Comparison of ENCODE assay signal across 1 cellular context in the genomic region with DNA sequence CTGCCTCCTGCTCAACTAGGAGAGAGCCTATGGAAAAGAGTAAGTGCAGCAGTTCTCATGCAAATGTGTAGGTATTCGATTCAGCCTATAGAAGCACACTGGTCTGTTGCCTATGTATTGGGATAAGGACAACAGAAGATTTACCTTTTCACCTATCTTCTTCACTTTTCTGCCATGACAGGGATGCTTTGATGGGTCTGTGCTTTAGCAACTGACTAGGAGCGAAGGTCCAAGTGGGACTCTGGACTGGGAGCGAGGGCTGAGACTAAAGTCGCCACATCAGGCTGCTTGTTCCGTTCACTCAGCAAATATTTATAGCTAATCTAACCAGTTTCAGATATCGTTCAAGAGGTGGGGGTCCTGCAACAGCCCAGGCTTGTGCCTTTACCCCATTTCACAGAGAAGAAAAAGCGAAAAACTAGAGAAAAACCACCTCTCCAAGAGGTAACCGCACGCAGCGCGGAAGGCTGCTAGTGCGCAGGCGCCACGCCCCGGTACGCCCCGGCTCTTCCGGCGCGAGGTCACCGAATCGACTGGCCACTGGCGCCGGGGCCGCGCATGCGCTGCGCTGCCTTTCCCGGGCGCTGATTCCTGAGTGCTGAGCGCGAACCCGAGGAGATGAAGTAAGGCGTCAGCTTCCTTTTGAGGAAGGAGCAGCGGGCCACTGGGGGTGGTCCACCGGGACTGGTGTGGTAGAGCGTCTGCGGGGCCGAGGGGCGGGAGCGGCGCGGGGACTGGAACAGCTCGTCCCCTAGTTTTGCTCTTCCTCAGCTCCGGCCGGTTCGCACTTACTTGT.
A peak's percentile ranks its signal among the peaks of the same experiment; 100 is the strongest.
TF ChIP-seq lines count a peak whose summit lies in the region.

A gene with protein sequence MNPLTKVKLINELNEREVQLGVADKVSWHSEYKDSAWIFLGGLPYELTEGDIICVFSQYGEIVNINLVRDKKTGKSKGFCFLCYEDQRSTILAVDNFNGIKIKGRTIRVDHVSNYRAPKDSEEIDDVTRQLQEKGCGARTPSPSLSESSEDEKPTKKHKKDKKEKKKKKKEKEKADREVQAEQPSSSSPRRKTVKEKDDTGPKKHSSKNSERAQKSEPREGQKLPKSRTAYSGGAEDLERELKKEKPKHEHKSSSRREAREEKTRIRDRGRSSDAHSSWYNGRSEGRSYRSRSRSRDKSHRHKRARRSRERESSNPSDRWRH (plus strand): TSS at position 573 of the 796 bp plus-strand sequence. CDS start 46 bp downstream, at position 619.

TF ChIP-seq in GM12878, 131 proteins besides CTCF, POLR2A, EP300 and RAD21 (continued from another document and continues in another):
- TF ChIP-seq ATF7 (IDR thresholded peaks at IDR 0.05; ENCODE audit: low read depth) (no peak), NR2C2 (IDR thresholded peaks at IDR 0.05; ENCODE audit: borderline replicate concordance, control insufficient read depth, insufficient read length, low read depth) (no peak), RCOR1 (conservative IDR thresholded peaks at IDR 0.05; ENCODE audit: low read depth, low read length) (no peak), CBX5 (IDR thresholded peaks at IDR 0.05; ENCODE audit: low read depth) (no peak), POLR2AphosphoS2 (IDR thresholded peaks at IDR 0.05; ENCODE audit: low read depth, low read length) (peak; percentile 71; the same call in 1 of the 2 replicates), PML (IDR thresholded peaks at IDR 0.05; ENCODE audit: low read length) (peak; percentile 81; the same call in 1 of the 2 replicates), SUPT20H (IDR thresholded peaks at IDR 0.05; ENCODE audit: borderline replicate concordance, control insufficient read depth, low read depth, low read length) (no peak), SMC3 (IDR thresholded peaks at IDR 0.05; ENCODE audit: borderline replicate concordance, low read length) (no peak), TCF7 (IDR thresholded peaks at IDR 0.05; ENCODE audit: borderline replicate concordance) (no peak), LARP7 (IDR thresholded peaks at IDR 0.05) (0 out of 2 replicates have a peak, but pooled peaks have one; percentile 28), BMI1 (IDR thresholded peaks at IDR 0.05; ENCODE audit: borderline replicate concordance) (no peak), RFX5 (IDR thresholded peaks at IDR 0.05; ENCODE audit: low read depth, low read length) (no peak), POLR2AphosphoS5 (IDR thresholded peaks at IDR 0.05; ENCODE audit: low read length) (peak; percentile 65; the same call in 1 of the 2 replicates), RUNX3 (IDR thresholded peaks at IDR 0.05; ENCODE audit: low read length) (peak; percentile 84), NRF1 (conservative IDR thresholded peaks at IDR 0.05; ENCODE audit: low read depth, low read length) (peak; percentile 69), SPI1 (IDR thresholded peaks at IDR 0.05; ENCODE audit: borderline replicate concordance, insufficient read depth, low read depth, low read length) (no peak), CBX3 (IDR thresholded peaks at IDR 0.05; ENCODE audit: borderline replicate concordance, low read depth) (no peak), WRNIP1 (IDR thresholded peaks at IDR 0.05; ENCODE audit: borderline replicate concordance, low read depth, low read length) (no peak), NR2C1 (IDR thresholded peaks at IDR 0.05) (peak; percentile 87), SIN3A (IDR thresholded peaks at IDR 0.05; ENCODE audit: low read depth, low read length) (no peak), IKZF1 (conservative IDR thresholded peaks at IDR 0.05) (peak; percentile 71), NR2F1 (conservative IDR thresholded peaks at IDR 0.05) (peak; percentile 54; the same call in 1 of the 2 replicates), YY1 (IDR thresholded peaks at IDR 0.05; ENCODE audit: low read depth, low read length) (no peak)
- TF ChIP-seq, protein P1, sequence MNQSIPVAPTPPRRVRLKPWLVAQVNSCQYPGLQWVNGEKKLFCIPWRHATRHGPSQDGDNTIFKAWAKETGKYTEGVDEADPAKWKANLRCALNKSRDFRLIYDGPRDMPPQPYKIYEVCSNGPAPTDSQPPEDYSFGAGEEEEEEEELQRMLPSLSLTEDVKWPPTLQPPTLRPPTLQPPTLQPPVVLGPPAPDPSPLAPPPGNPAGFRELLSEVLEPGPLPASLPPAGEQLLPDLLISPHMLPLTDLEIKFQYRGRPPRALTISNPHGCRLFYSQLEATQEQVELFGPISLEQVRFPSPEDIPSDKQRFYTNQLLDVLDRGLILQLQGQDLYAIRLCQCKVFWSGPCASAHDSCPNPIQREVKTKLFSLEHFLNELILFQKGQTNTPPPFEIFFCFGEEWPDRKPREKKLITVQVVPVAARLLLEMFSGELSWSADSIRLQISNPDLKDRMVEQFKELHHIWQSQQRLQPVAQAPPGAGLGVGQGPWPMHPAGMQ (IDR thresholded peaks at IDR 0.05; ENCODE audit: borderline replicate concordance), result no peak
- TF ChIP-seq, protein P2, sequence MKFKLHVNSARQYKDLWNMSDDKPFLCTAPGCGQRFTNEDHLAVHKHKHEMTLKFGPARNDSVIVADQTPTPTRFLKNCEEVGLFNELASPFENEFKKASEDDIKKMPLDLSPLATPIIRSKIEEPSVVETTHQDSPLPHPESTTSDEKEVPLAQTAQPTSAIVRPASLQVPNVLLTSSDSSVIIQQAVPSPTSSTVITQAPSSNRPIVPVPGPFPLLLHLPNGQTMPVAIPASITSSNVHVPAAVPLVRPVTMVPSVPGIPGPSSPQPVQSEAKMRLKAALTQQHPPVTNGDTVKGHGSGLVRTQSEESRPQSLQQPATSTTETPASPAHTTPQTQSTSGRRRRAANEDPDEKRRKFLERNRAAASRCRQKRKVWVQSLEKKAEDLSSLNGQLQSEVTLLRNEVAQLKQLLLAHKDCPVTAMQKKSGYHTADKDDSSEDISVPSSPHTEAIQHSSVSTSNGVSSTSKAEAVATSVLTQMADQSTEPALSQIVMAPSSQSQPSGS (IDR thresholded peaks at IDR 0.05; ENCODE audit: low read length), result no peak
- TF ChIP-seq, protein P3, sequence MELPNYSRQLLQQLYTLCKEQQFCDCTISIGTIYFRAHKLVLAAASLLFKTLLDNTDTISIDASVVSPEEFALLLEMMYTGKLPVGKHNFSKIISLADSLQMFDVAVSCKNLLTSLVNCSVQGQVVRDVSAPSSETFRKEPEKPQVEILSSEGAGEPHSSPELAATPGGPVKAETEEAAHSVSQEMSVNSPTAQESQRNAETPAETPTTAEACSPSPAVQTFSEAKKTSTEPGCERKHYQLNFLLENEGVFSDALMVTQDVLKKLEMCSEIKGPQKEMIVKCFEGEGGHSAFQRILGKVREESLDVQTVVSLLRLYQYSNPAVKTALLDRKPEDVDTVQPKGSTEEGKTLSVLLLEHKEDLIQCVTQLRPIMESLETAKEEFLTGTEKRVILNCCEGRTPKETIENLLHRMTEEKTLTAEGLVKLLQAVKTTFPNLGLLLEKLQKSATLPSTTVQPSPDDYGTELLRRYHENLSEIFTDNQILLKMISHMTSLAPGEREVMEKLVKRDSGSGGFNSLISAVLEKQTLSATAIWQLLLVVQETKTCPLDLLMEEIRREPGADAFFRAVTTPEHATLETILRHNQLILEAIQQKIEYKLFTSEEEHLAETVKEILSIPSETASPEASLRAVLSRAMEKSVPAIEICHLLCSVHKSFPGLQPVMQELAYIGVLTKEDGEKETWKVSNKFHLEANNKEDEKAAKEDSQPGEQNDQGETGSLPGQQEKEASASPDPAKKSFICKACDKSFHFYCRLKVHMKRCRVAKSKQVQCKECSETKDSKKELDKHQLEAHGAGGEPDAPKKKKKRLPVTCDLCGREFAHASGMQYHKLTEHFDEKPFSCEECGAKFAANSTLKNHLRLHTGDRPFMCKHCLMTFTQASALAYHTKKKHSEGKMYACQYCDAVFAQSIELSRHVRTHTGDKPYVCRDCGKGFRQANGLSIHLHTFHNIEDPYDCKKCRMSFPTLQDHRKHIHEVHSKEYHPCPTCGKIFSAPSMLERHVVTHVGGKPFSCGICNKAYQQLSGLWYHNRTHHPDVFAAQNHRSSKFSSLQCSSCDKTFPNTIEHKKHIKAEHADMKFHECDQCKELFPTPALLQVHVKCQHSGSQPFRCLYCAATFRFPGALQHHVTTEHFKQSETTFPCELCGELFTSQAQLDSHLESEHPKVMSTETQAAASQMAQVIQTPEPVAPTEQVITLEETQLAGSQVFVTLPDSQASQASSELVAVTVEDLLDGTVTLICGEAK (IDR thresholded peaks at IDR 0.05; ENCODE audit: borderline replicate concordance), result peak; percentile 41; the same call in 1 of the 2 replicates
- TF ChIP-seq, protein P4, sequence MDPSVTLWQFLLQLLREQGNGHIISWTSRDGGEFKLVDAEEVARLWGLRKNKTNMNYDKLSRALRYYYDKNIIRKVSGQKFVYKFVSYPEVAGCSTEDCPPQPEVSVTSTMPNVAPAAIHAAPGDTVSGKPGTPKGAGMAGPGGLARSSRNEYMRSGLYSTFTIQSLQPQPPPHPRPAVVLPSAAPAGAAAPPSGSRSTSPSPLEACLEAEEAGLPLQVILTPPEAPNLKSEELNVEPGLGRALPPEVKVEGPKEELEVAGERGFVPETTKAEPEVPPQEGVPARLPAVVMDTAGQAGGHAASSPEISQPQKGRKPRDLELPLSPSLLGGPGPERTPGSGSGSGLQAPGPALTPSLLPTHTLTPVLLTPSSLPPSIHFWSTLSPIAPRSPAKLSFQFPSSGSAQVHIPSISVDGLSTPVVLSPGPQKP (IDR thresholded peaks at IDR 0.05; ENCODE audit: low read depth, low read length), result 0 out of 2 replicates have a peak, but pooled peaks have one; percentile 38
- TF ChIP-seq, protein P5, sequence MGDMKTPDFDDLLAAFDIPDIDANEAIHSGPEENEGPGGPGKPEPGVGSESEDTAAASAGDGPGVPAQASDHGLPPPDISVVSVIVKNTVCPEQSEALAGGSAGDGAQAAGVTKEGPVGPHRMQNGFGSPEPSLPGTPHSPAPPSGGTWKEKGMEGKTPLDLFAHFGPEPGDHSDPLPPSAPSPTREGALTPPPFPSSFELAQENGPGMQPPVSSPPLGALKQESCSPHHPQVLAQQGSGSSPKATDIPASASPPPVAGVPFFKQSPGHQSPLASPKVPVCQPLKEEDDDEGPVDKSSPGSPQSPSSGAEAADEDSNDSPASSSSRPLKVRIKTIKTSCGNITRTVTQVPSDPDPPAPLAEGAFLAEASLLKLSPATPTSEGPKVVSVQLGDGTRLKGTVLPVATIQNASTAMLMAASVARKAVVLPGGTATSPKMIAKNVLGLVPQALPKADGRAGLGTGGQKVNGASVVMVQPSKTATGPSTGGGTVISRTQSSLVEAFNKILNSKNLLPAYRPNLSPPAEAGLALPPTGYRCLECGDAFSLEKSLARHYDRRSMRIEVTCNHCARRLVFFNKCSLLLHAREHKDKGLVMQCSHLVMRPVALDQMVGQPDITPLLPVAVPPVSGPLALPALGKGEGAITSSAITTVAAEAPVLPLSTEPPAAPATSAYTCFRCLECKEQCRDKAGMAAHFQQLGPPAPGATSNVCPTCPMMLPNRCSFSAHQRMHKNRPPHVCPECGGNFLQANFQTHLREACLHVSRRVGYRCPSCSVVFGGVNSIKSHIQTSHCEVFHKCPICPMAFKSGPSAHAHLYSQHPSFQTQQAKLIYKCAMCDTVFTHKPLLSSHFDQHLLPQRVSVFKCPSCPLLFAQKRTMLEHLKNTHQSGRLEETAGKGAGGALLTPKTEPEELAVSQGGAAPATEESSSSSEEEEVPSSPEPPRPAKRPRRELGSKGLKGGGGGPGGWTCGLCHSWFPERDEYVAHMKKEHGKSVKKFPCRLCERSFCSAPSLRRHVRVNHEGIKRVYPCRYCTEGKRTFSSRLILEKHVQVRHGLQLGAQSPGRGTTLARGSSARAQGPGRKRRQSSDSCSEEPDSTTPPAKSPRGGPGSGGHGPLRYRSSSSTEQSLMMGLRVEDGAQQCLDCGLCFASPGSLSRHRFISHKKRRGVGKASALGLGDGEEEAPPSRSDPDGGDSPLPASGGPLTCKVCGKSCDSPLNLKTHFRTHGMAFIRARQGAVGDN (IDR thresholded peaks at IDR 0.05), result peak; percentile 35; the same call in 1 of the 2 replicates
- TF ChIP-seq, protein P6, sequence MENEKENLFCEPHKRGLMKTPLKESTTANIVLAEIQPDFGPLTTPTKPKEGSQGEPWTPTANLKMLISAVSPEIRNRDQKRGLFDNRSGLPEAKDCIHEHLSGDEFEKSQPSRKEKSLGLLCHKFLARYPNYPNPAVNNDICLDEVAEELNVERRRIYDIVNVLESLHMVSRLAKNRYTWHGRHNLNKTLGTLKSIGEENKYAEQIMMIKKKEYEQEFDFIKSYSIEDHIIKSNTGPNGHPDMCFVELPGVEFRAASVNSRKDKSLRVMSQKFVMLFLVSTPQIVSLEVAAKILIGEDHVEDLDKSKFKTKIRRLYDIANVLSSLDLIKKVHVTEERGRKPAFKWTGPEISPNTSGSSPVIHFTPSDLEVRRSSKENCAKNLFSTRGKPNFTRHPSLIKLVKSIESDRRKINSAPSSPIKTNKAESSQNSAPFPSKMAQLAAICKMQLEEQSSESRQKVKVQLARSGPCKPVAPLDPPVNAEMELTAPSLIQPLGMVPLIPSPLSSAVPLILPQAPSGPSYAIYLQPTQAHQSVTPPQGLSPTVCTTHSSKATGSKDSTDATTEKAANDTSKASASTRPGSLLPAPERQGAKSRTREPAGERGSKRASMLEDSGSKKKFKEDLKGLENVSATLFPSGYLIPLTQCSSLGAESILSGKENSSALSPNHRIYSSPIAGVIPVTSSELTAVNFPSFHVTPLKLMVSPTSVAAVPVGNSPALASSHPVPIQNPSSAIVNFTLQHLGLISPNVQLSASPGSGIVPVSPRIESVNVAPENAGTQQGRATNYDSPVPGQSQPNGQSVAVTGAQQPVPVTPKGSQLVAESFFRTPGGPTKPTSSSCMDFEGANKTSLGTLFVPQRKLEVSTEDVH (IDR thresholded peaks at IDR 0.05; ENCODE audit: low read depth, partially characterized antibody), result no peak
- TF ChIP-seq, protein P7, sequence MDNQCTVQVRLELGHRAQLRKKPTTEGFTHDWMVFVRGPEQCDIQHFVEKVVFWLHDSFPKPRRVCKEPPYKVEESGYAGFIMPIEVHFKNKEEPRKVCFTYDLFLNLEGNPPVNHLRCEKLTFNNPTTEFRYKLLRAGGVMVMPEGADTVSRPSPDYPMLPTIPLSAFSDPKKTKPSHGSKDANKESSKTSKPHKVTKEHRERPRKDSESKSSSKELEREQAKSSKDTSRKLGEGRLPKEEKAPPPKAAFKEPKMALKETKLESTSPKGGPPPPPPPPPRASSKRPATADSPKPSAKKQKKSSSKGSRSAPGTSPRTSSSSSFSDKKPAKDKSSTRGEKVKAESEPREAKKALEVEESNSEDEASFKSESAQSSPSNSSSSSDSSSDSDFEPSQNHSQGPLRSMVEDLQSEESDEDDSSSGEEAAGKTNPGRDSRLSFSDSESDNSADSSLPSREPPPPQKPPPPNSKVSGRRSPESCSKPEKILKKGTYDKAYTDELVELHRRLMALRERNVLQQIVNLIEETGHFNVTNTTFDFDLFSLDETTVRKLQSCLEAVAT (IDR thresholded peaks at IDR 0.05), result 0 out of 2 replicates have a peak, but pooled peaks have one; percentile 40
- TF ChIP-seq, protein P8, sequence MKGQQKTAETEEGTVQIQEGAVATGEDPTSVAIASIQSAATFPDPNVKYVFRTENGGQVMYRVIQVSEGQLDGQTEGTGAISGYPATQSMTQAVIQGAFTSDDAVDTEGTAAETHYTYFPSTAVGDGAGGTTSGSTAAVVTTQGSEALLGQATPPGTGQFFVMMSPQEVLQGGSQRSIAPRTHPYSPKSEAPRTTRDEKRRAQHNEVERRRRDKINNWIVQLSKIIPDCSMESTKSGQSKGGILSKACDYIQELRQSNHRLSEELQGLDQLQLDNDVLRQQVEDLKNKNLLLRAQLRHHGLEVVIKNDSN (IDR thresholded peaks at IDR 0.05; ENCODE audit: borderline replicate concordance, extremely low read length, insufficient read depth, low read depth, low read length), result no peak
